ENCODE assay signal across 10 cellular contexts in the genomic region with DNA sequence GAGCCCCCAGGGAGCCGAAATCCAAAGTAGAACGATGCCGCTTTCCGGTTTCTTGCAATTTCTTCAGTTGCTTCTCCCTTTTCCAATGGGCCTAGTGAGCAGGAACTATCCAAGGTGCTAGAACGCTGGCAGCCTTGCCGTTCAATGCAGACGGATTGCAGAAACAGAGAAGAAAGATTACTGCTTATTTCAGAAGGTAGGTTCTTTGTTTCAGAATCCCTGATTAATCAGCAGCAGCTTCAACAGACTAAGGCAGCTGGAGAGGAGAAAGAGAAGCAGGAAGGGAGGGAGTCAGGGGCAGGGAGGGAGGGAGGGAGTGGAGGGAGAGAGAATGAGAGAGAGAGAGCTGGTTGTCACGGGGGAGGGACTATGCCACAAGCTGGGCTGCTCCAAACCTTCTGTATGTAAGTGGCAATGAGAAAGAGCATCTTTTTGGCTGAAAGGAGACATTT. TPM values are rescaled to one million over a fixed set of nuclear protein-coding genes. Genes with fewer than 3 reads are reported as not detected.
A peak's percentile ranks its signal among the peaks of the same experiment; 100 is the strongest.
DNase-seq lines count a peak whose midpoint lies in the region; ATAC-seq lines count a peak whose summit lies in the region.
"Had no signal": no experiment of that assay in that cellular context is flagged by ENCODE, and none has a peak within 500 bp of the region (broad histone marks: within the 10 kb centered on the region; RNA-seq: fewer than 3 reads in every experiment).

No MANE protein-coding gene starts in this region.

- 9 to 12% methylated on average over 8 of the region's 8 CpGs for WGBS in aorta, 2 donors

- no peaks in the 10 kb centered on the region for H3K4me1 Mint-ChIP-seq in activated naive CD8-positive, alpha-beta T cell treated with anti-CD3 and anti-CD28 coated beads, Interleukin-2, amount 50 U/mL, for 24 hours
- no peaks in the 10 kb centered on the region for H3K4me1 Mint-ChIP-seq in activated naive CD8-positive, alpha-beta T cell treated with anti-CD3 and anti-CD28 coated beads for 36 hours
- H3K4me1 Mint-ChIP-seq: CD4-positive, alpha-beta memory T cell had no signal

- no peak overlapping the region for H3K4me3 Mint-ChIP-seq in activated naive CD8-positive, alpha-beta T cell treated with anti-CD3 and anti-CD28 coated beads, Interleukin-2, amount 50 U/mL, for 24 hours
- no peak overlapping the region for H3K4me3 Mint-ChIP-seq in activated naive CD8-positive, alpha-beta T cell treated with anti-CD3 and anti-CD28 coated beads for 36 hours
- H3K4me3 Mint-ChIP-seq: CD4-positive, alpha-beta memory T cell had no signal

- H3K4me3 ChIP-seq in neuron (ENCODE audit: low read length) (peak overlapping the region; percentile 40), aorta (ENCODE audit: low read length in 2 of 2) (no peak overlapping the region)

- H3K9me3 Mint-ChIP-seq in activated naive CD8-positive, alpha-beta T cell treated with anti-CD3 and anti-CD28 coated beads, Interleukin-2, amount 50 U/mL, for 24 hours: no peaks in the 10 kb centered on the region
- no peaks in the 10 kb centered on the region for H3K9me3 Mint-ChIP-seq in activated naive CD8-positive, alpha-beta T cell treated with anti-CD3 and anti-CD28 coated beads for 36 hours

- intact Hi-C loops in aorta (cut with DNase I): no loop called here

- no peaks in the 10 kb centered on the region for H3K36me3 Mint-ChIP-seq in activated naive CD8-positive, alpha-beta T cell treated with anti-CD3 and anti-CD28 coated beads, Interleukin-2, amount 50 U/mL, for 24 hours (ENCODE audit: low read depth)
- H3K36me3 Mint-ChIP-seq in activated naive CD8-positive, alpha-beta T cell treated with anti-CD3 and anti-CD28 coated beads for 36 hours: no peaks in the 10 kb centered on the region
- H3K36me3 Mint-ChIP-seq: CD4-positive, alpha-beta memory T cell had no signal

- peak; percentile 4 for DNase-seq in activated naive CD8-positive, alpha-beta T cell treated with anti-CD3 and anti-CD28 coated beads, Interleukin-2, amount 50 U/mL, for 24 hours
- DNase-seq in activated naive CD8-positive, alpha-beta T cell treated with anti-CD3 and anti-CD28 coated beads for 36 hours: no peak
- DNase-seq in NCI-H524 (lab: John Stamatoyannopoulos, UW): peak; percentile 56 to 78
- peak; percentile 59 for DNase-seq in cerebellum (ENCODE audit: low spot score)
- no peak for DNase-seq in 8988T
- DNase-seq in aorta: no peak
- no peak for DNase-seq in activated effector memory CD4-positive, alpha-beta T cell treated with Interleukin-2 at 50 U/mL for 16 hours

- H3K27me3 ChIP-seq in neuron (ENCODE audit: insufficient read depth, low read length) (no peaks in the 10 kb centered on the region), aorta (ENCODE audit: control insufficient read depth in 1 of 2, insufficient read depth in 2 of 2, low read length in 1 of 2) (no peaks in the 10 kb centered on the region)

- H3K27ac Mint-ChIP-seq in activated naive CD8-positive, alpha-beta T cell treated with anti-CD3 and anti-CD28 coated beads, Interleukin-2, amount 50 U/mL, for 24 hours: no peak overlapping the region
- no peak overlapping the region for H3K27ac Mint-ChIP-seq in activated naive CD8-positive, alpha-beta T cell treated with anti-CD3 and anti-CD28 coated beads for 36 hours
- H3K27ac Mint-ChIP-seq: CD4-positive, alpha-beta memory T cell had no signal

- no peak overlapping the region for H3K27ac ChIP-seq in aorta (ENCODE audit: low read depth in 1 of 2, low read length in 2 of 2)
- H3K27ac ChIP-seq: VCaP had no signal

- H3K4me1 ChIP-seq in neuron (ENCODE audit: insufficient read depth, low read length) (no peaks in the 10 kb centered on the region), aorta (ENCODE audit: control insufficient read depth in 1 of 2, insufficient read depth in 2 of 2, low read length in 2 of 2) (no peaks in the 10 kb centered on the region)

- H3K36me3 ChIP-seq in neuron (ENCODE audit: insufficient read depth, low read length): no peaks in the 10 kb centered on the region
- no peaks in the 10 kb centered on the region for H3K36me3 ChIP-seq in aorta (ENCODE audit: control insufficient read depth in 1 of 2, insufficient read depth in 2 of 2, low read length in 1 of 2)

- no peak overlapping the region for H2AFZ ChIP-seq in neuron (ENCODE audit: low read depth, low read length)

- ATAC-seq in activated naive CD8-positive, alpha-beta T cell treated with anti-CD3 and anti-CD28 coated beads, Interleukin-2, amount 50 U/mL, for 24 hours: no peak
- ATAC-seq in aorta (ENCODE audit: low FRiP score): no peak

- H3K9me3 ChIP-seq in neuron (ENCODE audit: low read length) (no peaks in the 10 kb centered on the region), aorta (ENCODE audit: control insufficient read depth, low read length) (no peaks in the 10 kb centered on the region)

- peaks cover 15% of the 10 kb centered on the region for H3K27me3 Mint-ChIP-seq in activated naive CD8-positive, alpha-beta T cell treated with anti-CD3 and anti-CD28 coated beads, Interleukin-2, amount 50 U/mL, for 24 hours
- H3K27me3 Mint-ChIP-seq in activated naive CD8-positive, alpha-beta T cell treated with anti-CD3 and anti-CD28 coated beads for 36 hours: peaks cover 36% of the 10 kb centered on the region

RNA-seq across cellular contexts. Expression of gene NYAP2, which starts 0.6 kb away (rescaled TPM):
- total RNA-seq in activated naive CD8-positive, alpha-beta T cell treated with anti-CD3 and anti-CD28 coated beads for 36 hours: under 1 TPM in 1 of 2 experiments, not detected in 1; 0.06 TPM
- total RNA-seq in cerebellum (21.1 TPM), aorta (1 to 10 TPM; 1.7 to 2.0 TPM)
- under 1 TPM; 0.15 to 0.25 TPM for polyA plus RNA-seq in aorta
- polyA plus RNA-seq: CD4-positive, alpha-beta memory T cell had no signal

Comparison
In these comparisons a context has a peak if more than half of its experiments do, and no peak if none do; other contexts are left out.
1. DNase-seq: peak in activated naive CD8-positive, alpha-beta T cell treated with anti-CD3 and anti-CD28 coated beads, Interleukin-2, amount 50 U/mL, for 24 hours (single experiment), NCI-H524 (2 of 2) and cerebellum (single experiment); none in activated naive CD8-positive, alpha-beta T cell treated with anti-CD3 and anti-CD28 coated beads for 36 hours (single experiment), 8988T (single experiment), aorta (0 of 2) and activated effector memory CD4-positive, alpha-beta T cell treated with Interleukin-2 at 50 U/mL for 16 hours (single experiment).